ENCODE assay signal across 8 cellular contexts in the genomic region with DNA sequence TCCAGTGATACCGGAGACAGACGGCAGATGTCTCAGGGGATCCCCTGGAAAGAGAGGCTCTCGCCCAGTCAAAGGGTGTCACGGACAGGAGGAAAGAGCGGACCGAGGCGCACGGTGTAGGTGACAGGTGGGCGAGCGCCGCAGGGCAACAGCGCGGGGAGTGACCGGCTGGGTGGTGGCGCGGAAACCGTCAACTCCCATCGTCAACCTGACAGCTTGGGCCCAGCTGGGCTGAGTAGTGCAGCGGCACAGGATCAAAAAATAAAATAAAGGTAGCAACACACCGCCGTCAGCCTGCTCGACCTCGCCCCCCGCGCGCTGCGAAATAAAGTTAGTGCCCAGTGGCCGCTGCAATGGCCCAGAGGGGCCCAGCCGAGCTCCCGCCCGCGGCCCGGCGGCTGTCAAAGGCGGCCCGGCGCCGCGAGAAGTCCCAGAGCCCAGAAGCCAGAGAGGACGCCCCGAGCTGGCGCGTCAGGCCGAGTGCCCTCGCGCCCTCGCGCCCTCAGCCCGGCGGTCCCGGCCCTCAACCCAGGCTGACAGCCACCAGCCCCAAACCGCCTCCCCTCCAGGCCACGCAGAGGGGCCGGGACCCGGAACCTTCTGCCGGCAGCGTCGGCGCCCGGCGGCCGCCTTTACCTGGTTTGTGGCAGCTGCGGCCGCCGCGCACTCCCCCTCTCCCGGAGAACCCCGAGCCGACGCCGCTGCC.
DNase-seq lines count a peak whose midpoint lies in the region; ATAC-seq and TF ChIP-seq lines count a peak whose summit lies in the region.

A gene with protein sequence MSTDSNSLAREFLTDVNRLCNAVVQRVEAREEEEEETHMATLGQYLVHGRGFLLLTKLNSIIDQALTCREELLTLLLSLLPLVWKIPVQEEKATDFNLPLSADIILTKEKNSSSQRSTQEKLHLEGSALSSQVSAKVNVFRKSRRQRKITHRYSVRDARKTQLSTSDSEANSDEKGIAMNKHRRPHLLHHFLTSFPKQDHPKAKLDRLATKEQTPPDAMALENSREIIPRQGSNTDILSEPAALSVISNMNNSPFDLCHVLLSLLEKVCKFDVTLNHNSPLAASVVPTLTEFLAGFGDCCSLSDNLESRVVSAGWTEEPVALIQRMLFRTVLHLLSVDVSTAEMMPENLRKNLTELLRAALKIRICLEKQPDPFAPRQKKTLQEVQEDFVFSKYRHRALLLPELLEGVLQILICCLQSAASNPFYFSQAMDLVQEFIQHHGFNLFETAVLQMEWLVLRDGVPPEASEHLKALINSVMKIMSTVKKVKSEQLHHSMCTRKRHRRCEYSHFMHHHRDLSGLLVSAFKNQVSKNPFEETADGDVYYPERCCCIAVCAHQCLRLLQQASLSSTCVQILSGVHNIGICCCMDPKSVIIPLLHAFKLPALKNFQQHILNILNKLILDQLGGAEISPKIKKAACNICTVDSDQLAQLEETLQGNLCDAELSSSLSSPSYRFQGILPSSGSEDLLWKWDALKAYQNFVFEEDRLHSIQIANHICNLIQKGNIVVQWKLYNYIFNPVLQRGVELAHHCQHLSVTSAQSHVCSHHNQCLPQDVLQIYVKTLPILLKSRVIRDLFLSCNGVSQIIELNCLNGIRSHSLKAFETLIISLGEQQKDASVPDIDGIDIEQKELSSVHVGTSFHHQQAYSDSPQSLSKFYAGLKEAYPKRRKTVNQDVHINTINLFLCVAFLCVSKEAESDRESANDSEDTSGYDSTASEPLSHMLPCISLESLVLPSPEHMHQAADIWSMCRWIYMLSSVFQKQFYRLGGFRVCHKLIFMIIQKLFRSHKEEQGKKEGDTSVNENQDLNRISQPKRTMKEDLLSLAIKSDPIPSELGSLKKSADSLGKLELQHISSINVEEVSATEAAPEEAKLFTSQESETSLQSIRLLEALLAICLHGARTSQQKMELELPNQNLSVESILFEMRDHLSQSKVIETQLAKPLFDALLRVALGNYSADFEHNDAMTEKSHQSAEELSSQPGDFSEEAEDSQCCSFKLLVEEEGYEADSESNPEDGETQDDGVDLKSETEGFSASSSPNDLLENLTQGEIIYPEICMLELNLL (N-terminal part only) (minus strand): TSS at position 700 of the 706 bp plus-strand sequence. CDS start 36,489 bp downstream, outside the sequence.

- H3K4me3 ChIP-seq in AG10803 (ENCODE audit: low read length) (peak within 1 kb of the TSS; percentile 91), mucosa of stomach (ENCODE audit: low read length) (peak within 1 kb of the TSS; percentile 89), stomach smooth muscle (ENCODE audit: low read length in 2 of 2) (peak within 1 kb of the TSS; percentile 91)

- DNase-seq in AG10803 (ENCODE audit: low read depth) (peak; percentile 55), NCI-H69 (lab: John Stamatoyannopoulos, UW) (peak; percentile 93), erythroblast (lab: John Stamatoyannopoulos, UW) (peak; percentile 71 to 79)
- peak; percentile 50 for DNase-seq in activated CD8-positive, alpha-beta memory T cell treated with anti-CD3 and anti-CD28 coated beads, Interleukin-2, amount 50 U/mL, for 4 hours

- no peaks in the 10 kb centered on the region for H3K9me3 ChIP-seq in mucosa of stomach (ENCODE audit: control insufficient read depth, low read length)
- H3K9me3 ChIP-seq in stomach smooth muscle (ENCODE audit: control insufficient read depth in 2 of 2, low read length in 2 of 2): no peaks in the 10 kb centered on the region

- H3K27me3 ChIP-seq in mucosa of stomach (ENCODE audit: control insufficient read depth, insufficient read depth, low read length) (no peaks in the 10 kb centered on the region), stomach smooth muscle (ENCODE audit: control insufficient read depth in 1 of 2, insufficient read depth in 2 of 2, low read length in 2 of 2) (no peaks in the 10 kb centered on the region)

- peak; percentile 35 for ATAC-seq in GM18858 (IDR thresholded peaks at IDR 0.05; ENCODE audit: unreplicated experiment)
- ATAC-seq in HG03066 (IDR thresholded peaks at IDR 0.05; ENCODE audit: low read depth, unreplicated experiment): peak; percentile 45

- H3K4me1 ChIP-seq in mucosa of stomach (ENCODE audit: control insufficient read depth, insufficient read depth, low read length): peaks cover 20% of the 10 kb centered on the region
- peaks cover 20% of the 10 kb centered on the region for H3K4me1 ChIP-seq in stomach smooth muscle (ENCODE audit: control insufficient read depth, insufficient read depth, low read length)

- TF ChIP-seq CTCF in AG10803 (conservative IDR thresholded peaks at IDR 0.05; ENCODE audit: low read length): peak; percentile 62

- no peaks in the 10 kb centered on the region for H3K36me3 ChIP-seq in mucosa of stomach (ENCODE audit: control insufficient read depth, insufficient read depth, low read length)
- H3K36me3 ChIP-seq in stomach smooth muscle (ENCODE audit: control insufficient read depth in 2 of 2, insufficient read depth in 2 of 2, low read length in 2 of 2): no peaks in the 10 kb centered on the region

- H3K9ac ChIP-seq in mucosa of stomach (ENCODE audit: low read length) (peak within 1 kb of the TSS; percentile 96), stomach smooth muscle (ENCODE audit: low read length in 2 of 2) (peak within 1 kb of the TSS; percentile 74 to 94)

- H3K27ac ChIP-seq in stomach smooth muscle (ENCODE audit: low read length): peak within 1 kb of the TSS; percentile 86

- TF ChIP-seq POLR2A in erythroblast (IDR thresholded peaks at IDR 0.05; ENCODE audit: low read length): no peak

Comparison
In these comparisons a context has a peak if more than half of its experiments do, and no peak if none do; other contexts are left out.
1. Peak in every context shown above with its lines: DNase-seq, ATAC-seq, H3K4me3 ChIP-seq and H3K27ac ChIP-seq.